23 cellular contexts compared by ENCODE assay signal in the genomic region with DNA sequence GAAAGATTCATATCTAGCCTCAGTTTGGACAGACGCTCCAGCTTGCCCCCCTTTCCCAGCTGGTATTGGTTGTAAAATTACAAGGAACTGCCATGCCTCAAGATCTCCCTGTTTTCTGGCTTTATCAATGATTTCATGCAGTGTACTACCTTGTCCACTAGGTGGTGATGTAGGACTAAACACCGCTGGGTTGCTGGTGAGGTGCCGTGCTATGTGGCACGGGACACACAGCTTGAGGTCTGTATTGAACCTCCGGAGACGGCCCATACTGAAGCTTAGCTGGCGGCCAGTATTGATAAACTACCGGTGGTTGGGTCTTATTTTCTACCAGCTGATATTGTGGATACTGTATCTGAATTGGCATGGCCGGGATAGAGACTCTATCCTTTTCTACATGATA. TPM values are rescaled to one million over a fixed set of nuclear protein-coding genes. Genes with fewer than 3 reads are reported as not detected.
"Had no signal": no experiment of that assay in that cellular context is flagged by ENCODE, and none has a peak within 500 bp of the region (broad histone marks: within the 10 kb centered on the region; RNA-seq: fewer than 3 reads in every experiment).

No MANE protein-coding gene starts in this region.

RNA-seq across cellular contexts. Expression of a gene that starts 36.5 kb away (rescaled TPM):
- total RNA-seq: activated B cell treated with CpG ODN at 0.5 μM for 24 hours; activated CD4-positive, alpha-beta memory T cell treated with anti-CD3 and anti-CD28 coated beads for 36 hours; activated CD4-positive, alpha-beta T cell treated with anti-CD3 and anti-CD28 coated beads, Interleukin-2, amount 10 ng/mL, durations not matched to agents 24 days and 14 days; activated CD8-positive, alpha-beta memory T cell treated with anti-CD3 and anti-CD28 coated beads for 36 hours; activated CD8-positive, alpha-beta T cell treated with anti-CD3 and anti-CD28 coated beads for 36 hours; activated naive CD4-positive, alpha-beta T cell treated with anti-CD3 and anti-CD28 coated beads for 36 hours; activated naive CD4-positive, alpha-beta T cell treated with anti-CD3 and anti-CD28 coated beads, Interleukin-2, amount 50 U/mL, for 72 hours; activated naive CD8-positive, alpha-beta T cell treated with anti-CD3 and anti-CD28 coated beads for 36 hours; activated T-cell treated with anti-CD3 and anti-CD28 coated beads, Interleukin-2, amount 50 U/mL, for 4 hours; activated T-cell treated with anti-CD3 and anti-CD28 coated beads, Interleukin-2, amount 50 U/mL, for 72 hours; activated T-helper 1 cell treated with anti-CD3 and anti-CD28 coated beads, Interleukin-12 subunit alpha, Interleukin-12 subunit beta, Interleukin-2, Interleukin-4 antibody, amounts not matched to agents 30 ng/mL and 10 ng/mL and 1 ng/mL, durations not matched to agents 14 hours and 24 hours and 36 hours; activated T-helper 17 cell treated with anti-CD3 and anti-CD28 coated beads, Interleukin-2, amount 50 U/mL, for 72 hours; adrenal gland; aorta; astrocyte; body of pancreas; breast epithelium; cardiac septum; cerebellum; T-cell; T-helper 1 cell treated with Interleukin-12 subunit alpha and Interleukin-12 subunit beta and Interleukin-4 antibody, amounts not matched to agents 30 ng/mL and 1 ng/mL, for 36 hours; T-helper 17 cell; T-helper 2 cell treated with Interferon-gamma antibody and Interleukin-4, amounts not matched to agents 100 ng/mL and 5 ng/mL, for 36 hours had no signal
- polyA plus RNA-seq: adrenal gland, aorta had no signal

RNA-seq across cellular contexts. Expression of a gene that starts 40.7 kb away (rescaled TPM):
- total RNA-seq: activated B cell treated with CpG ODN at 0.5 μM for 24 hours; activated CD4-positive, alpha-beta memory T cell treated with anti-CD3 and anti-CD28 coated beads for 36 hours; activated CD4-positive, alpha-beta T cell treated with anti-CD3 and anti-CD28 coated beads, Interleukin-2, amount 10 ng/mL, durations not matched to agents 24 days and 14 days; activated CD8-positive, alpha-beta memory T cell treated with anti-CD3 and anti-CD28 coated beads for 36 hours; activated CD8-positive, alpha-beta T cell treated with anti-CD3 and anti-CD28 coated beads for 36 hours; activated naive CD4-positive, alpha-beta T cell treated with anti-CD3 and anti-CD28 coated beads for 36 hours; activated naive CD4-positive, alpha-beta T cell treated with anti-CD3 and anti-CD28 coated beads, Interleukin-2, amount 50 U/mL, for 72 hours; activated naive CD8-positive, alpha-beta T cell treated with anti-CD3 and anti-CD28 coated beads for 36 hours; activated T-cell treated with anti-CD3 and anti-CD28 coated beads, Interleukin-2, amount 50 U/mL, for 4 hours; activated T-cell treated with anti-CD3 and anti-CD28 coated beads, Interleukin-2, amount 50 U/mL, for 72 hours; activated T-helper 1 cell treated with anti-CD3 and anti-CD28 coated beads, Interleukin-12 subunit alpha, Interleukin-12 subunit beta, Interleukin-2, Interleukin-4 antibody, amounts not matched to agents 30 ng/mL and 10 ng/mL and 1 ng/mL, durations not matched to agents 14 hours and 24 hours and 36 hours; activated T-helper 17 cell treated with anti-CD3 and anti-CD28 coated beads, Interleukin-2, amount 50 U/mL, for 72 hours; adrenal gland; aorta; astrocyte; body of pancreas; breast epithelium; cardiac septum; cerebellum; T-cell; T-helper 1 cell treated with Interleukin-12 subunit alpha and Interleukin-12 subunit beta and Interleukin-4 antibody, amounts not matched to agents 30 ng/mL and 1 ng/mL, for 36 hours; T-helper 17 cell; T-helper 2 cell treated with Interferon-gamma antibody and Interleukin-4, amounts not matched to agents 100 ng/mL and 5 ng/mL, for 36 hours had no signal
- polyA plus RNA-seq: adrenal gland, aorta had no signal

RNA-seq across cellular contexts. Expression of a gene that starts 50.7 kb away (rescaled TPM):
- total RNA-seq: activated B cell treated with CpG ODN at 0.5 μM for 24 hours; activated CD4-positive, alpha-beta memory T cell treated with anti-CD3 and anti-CD28 coated beads for 36 hours; activated CD4-positive, alpha-beta T cell treated with anti-CD3 and anti-CD28 coated beads, Interleukin-2, amount 10 ng/mL, durations not matched to agents 24 days and 14 days; activated CD8-positive, alpha-beta memory T cell treated with anti-CD3 and anti-CD28 coated beads for 36 hours; activated CD8-positive, alpha-beta T cell treated with anti-CD3 and anti-CD28 coated beads for 36 hours; activated naive CD4-positive, alpha-beta T cell treated with anti-CD3 and anti-CD28 coated beads for 36 hours; activated naive CD4-positive, alpha-beta T cell treated with anti-CD3 and anti-CD28 coated beads, Interleukin-2, amount 50 U/mL, for 72 hours; activated naive CD8-positive, alpha-beta T cell treated with anti-CD3 and anti-CD28 coated beads for 36 hours; activated T-cell treated with anti-CD3 and anti-CD28 coated beads, Interleukin-2, amount 50 U/mL, for 4 hours; activated T-cell treated with anti-CD3 and anti-CD28 coated beads, Interleukin-2, amount 50 U/mL, for 72 hours; activated T-helper 1 cell treated with anti-CD3 and anti-CD28 coated beads, Interleukin-12 subunit alpha, Interleukin-12 subunit beta, Interleukin-2, Interleukin-4 antibody, amounts not matched to agents 30 ng/mL and 10 ng/mL and 1 ng/mL, durations not matched to agents 14 hours and 24 hours and 36 hours; activated T-helper 17 cell treated with anti-CD3 and anti-CD28 coated beads, Interleukin-2, amount 50 U/mL, for 72 hours; adrenal gland; aorta; astrocyte; body of pancreas; breast epithelium; cardiac septum; cerebellum; T-cell; T-helper 1 cell treated with Interleukin-12 subunit alpha and Interleukin-12 subunit beta and Interleukin-4 antibody, amounts not matched to agents 30 ng/mL and 1 ng/mL, for 36 hours; T-helper 17 cell; T-helper 2 cell treated with Interferon-gamma antibody and Interleukin-4, amounts not matched to agents 100 ng/mL and 5 ng/mL, for 36 hours had no signal
- polyA plus RNA-seq: adrenal gland, aorta had no signal
